Comparison of ENCODE assay signal across 2 cellular contexts in genomic region chr9:109993250-109993978, GRCh38.
A peak's percentile ranks its signal among the peaks of the same experiment; 100 is the strongest.
TF ChIP-seq lines count a peak whose summit lies in the region.

No MANE protein-coding gene starts in this region.

TF ChIP-seq in HEK293, 187 proteins besides CTCF, POLR2A, EP300 and RAD21 (continued from another document):
- TF ChIP-seq ZNF18 (tag by site-specific recombination; IDR thresholded peaks at IDR 0.05) (no peak), ZNF558 (tag by site-specific recombination; IDR thresholded peaks at IDR 0.05) (no peak), ZNF549 (tag by site-specific recombination; IDR thresholded peaks at IDR 0.05) (no peak), ZNF513 (tag by site-specific recombination; IDR thresholded peaks at IDR 0.05) (no peak), ZNF398 (tag by site-specific recombination; IDR thresholded peaks at IDR 0.05) (no peak), SCRT1 (tag by site-specific recombination; IDR thresholded peaks at IDR 0.05; ENCODE audit: borderline replicate concordance) (no peak), PRDM1 (tag by site-specific recombination; IDR thresholded peaks at IDR 0.05) (peak; percentile 65; the same call in 1 of the 2 replicates)

TF ChIP-seq in H1, 55 proteins besides CTCF, POLR2A, EP300 and RAD21 (continued from another document):
- peak; percentile 48; the same call in 1 of the 2 replicates for TF ChIP-seq USF2 (IDR thresholded peaks at IDR 0.05; ENCODE audit: low read length)
- no peak for TF ChIP-seq SIRT6 (IDR thresholded peaks at IDR 0.05; ENCODE audit: low read length)
- no peak for TF ChIP-seq KDM1A (IDR thresholded peaks at IDR 0.05; ENCODE audit: borderline replicate concordance, low read length)
- TF ChIP-seq MAX (IDR thresholded peaks at IDR 0.05), result no peak
